Comparison of ENCODE assay signal across 12 cellular contexts in genomic region chr6:167796668-167797031, GRCh38. TPM values are rescaled to one million over a fixed set of nuclear protein-coding genes. Genes with fewer than 3 reads are reported as not detected.
DNase-seq lines count a peak whose midpoint lies in the region; ATAC-seq and TF ChIP-seq lines count a peak whose summit lies in the region.
"Had no signal": no experiment of that assay in that cellular context is flagged by ENCODE, and none has a peak within 500 bp of the region (broad histone marks: within the 10 kb centered on the region; RNA-seq: fewer than 3 reads in every experiment).

No MANE protein-coding gene starts in this region.

- no peaks in the 10 kb centered on the region for H3K36me3 ChIP-seq in CD8-positive, alpha-beta T cell (ENCODE audit: insufficient read depth, low read length)
- H3K36me3 ChIP-seq in left ventricle myocardium inferior (no peaks in the 10 kb centered on the region), PC-3 (ENCODE audit: low read depth, low read length) (no peaks in the 10 kb centered on the region)
- H3K36me3 ChIP-seq: adrenal gland had no signal

- no peak overlapping the region for H3K9ac ChIP-seq in PC-3 (ENCODE audit: low read length)

- no peak for ATAC-seq in CD8-positive, alpha-beta T cell
- ATAC-seq in activated B cell treated with CpG ODN at 0.5 μM for 24 hours (ENCODE audit: low read depth): no peak
- ATAC-seq in sciatic nerve: peak; percentile 63
- ATAC-seq in PC-3: no peak

- intact Hi-C loops in CD8-positive, alpha-beta T cell (cut with DNase I, micrococcal nuclease): no loop called here
- intact Hi-C loops in activated B cell treated with CpG ODN at 0.5 μM for 24 hours (cut with micrococcal nuclease): no loop called here
- intact Hi-C loops in left ventricle myocardium inferior (cut with micrococcal nuclease): no loop called here
- intact Hi-C loops in sciatic nerve (cut with DNase I): no loop called here
- intact Hi-C loops in PC-3 (cut with micrococcal nuclease): no loop called here

- peaks cover 10% of the 10 kb centered on the region for H3K4me1 Mint-ChIP-seq in CD8-positive, alpha-beta T cell (ENCODE audit: low read depth)
- peaks cover 22% of the 10 kb centered on the region for H3K4me1 Mint-ChIP-seq in activated B cell treated with CpG ODN at 0.5 μM for 24 hours

- no peak overlapping the region for H3K4me2 ChIP-seq in PC-3 (ENCODE audit: low read length)

- H3K9me3 Mint-ChIP-seq in CD8-positive, alpha-beta T cell: no peaks in the 10 kb centered on the region
- no peaks in the 10 kb centered on the region for H3K9me3 Mint-ChIP-seq in activated B cell treated with CpG ODN at 0.5 μM for 24 hours
- H3K9me3 Mint-ChIP-seq: neural crest cell had no signal

- H3K4me1 ChIP-seq in CD8-positive, alpha-beta T cell (ENCODE audit: insufficient read depth, low read length): no peaks in the 10 kb centered on the region
- H3K4me1 ChIP-seq in left ventricle myocardium inferior (peaks cover 33% of the 10 kb centered on the region), PC-3 (ENCODE audit: insufficient read depth, low read length) (no peaks in the 10 kb centered on the region)

- CTCF ChIA-PET in CD8-positive, alpha-beta T cell (lab: Charles Lee): no interaction called here
- CTCF ChIA-PET in activated B cell treated with CpG ODN at 0.5 μM for 24 hours (lab: Charles Lee) (no interaction called here), PC-3 (lab: Charles Lee) (no interaction called here)

- H3K4me3 Mint-ChIP-seq in CD8-positive, alpha-beta T cell: peak overlapping the region; percentile 55
- H3K4me3 Mint-ChIP-seq in activated B cell treated with CpG ODN at 0.5 μM for 24 hours: peak overlapping the region; percentile 61
- H3K4me3 Mint-ChIP-seq: neural crest cell had no signal

- TF ChIP-seq CTCF in CD8-positive, alpha-beta T cell (IDR thresholded peaks at IDR 0.05): no peak
- TF ChIP-seq CTCF in activated B cell treated with CpG ODN at 0.5 μM for 24 hours (IDR thresholded peaks at IDR 0.05): no peak
- TF ChIP-seq CTCF in left ventricle myocardium inferior (IDR thresholded peaks at IDR 0.05; ENCODE audit: borderline replicate concordance): no peak
- TF ChIP-seq CTCF in PC-3 (conservative IDR thresholded peaks at IDR 0.05; ENCODE audit: low read depth, low read length): no peak

- H2AFZ ChIP-seq in PC-3 (ENCODE audit: low read length): no peak overlapping the region

- no peaks in the 10 kb centered on the region for H3K9me3 ChIP-seq in CD8-positive, alpha-beta T cell (ENCODE audit: low read length)
- H3K9me3 ChIP-seq in left ventricle myocardium inferior (replicated peaks) (no peaks in the 10 kb centered on the region), PC-3 (ENCODE audit: low read length) (no peaks in the 10 kb centered on the region)
- H3K9me3 ChIP-seq: adrenal gland had no signal

- DNase-seq in CD8-positive, alpha-beta T cell: no peak
- no peak for DNase-seq in activated B cell treated with CpG ODN at 0.5 μM for 24 hours
- no peak for DNase-seq in left ventricle myocardium inferior
- DNase-seq in sciatic nerve (ENCODE audit: low spot score): no peak
- no peak for DNase-seq in midbrain (lab: John Stamatoyannopoulos, UW)
- DNase-seq in PC-3: no peak
- no peak for DNase-seq in germinal center (ENCODE audit: low spot score)
- no peak for DNase-seq in NCI-H187 treated with DMSO at 0.1 percent for 48 hours (lab: John Stamatoyannopoulos, UW)
- DNase-seq: NCI-H1048 had no signal

- no peaks in the 10 kb centered on the region for H3F3A ChIP-seq in PC-3 (ENCODE audit: low read length, unreplicated experiment)

- POLR2A ChIA-PET in CD8-positive, alpha-beta T cell (lab: Charles Lee): no interaction called here
- POLR2A ChIA-PET in activated B cell treated with CpG ODN at 0.5 μM for 24 hours (lab: Charles Lee) (no interaction called here), PC-3 (lab: Charles Lee; ENCODE audit: unreplicated experiment) (no interaction called here)

- H3K9me2 ChIP-seq in PC-3 (replicated peaks; ENCODE audit: low read length): no peaks in the 10 kb centered on the region

- no peak overlapping the region for H3K4me3 ChIP-seq in CD8-positive, alpha-beta T cell (ENCODE audit: low read depth, low read length)
- H3K4me3 ChIP-seq in left ventricle myocardium inferior: peak overlapping the region; percentile 64
- H3K4me3 ChIP-seq in PC-3 (ENCODE audit: low read length): no peak overlapping the region

- BruUV-seq in PC-3 (replicated peaks; lab: Mats Ljungman, UMichigan): no TSS peak

- no peaks in the 10 kb centered on the region for H3K36me3 Mint-ChIP-seq in CD8-positive, alpha-beta T cell
- no peaks in the 10 kb centered on the region for H3K36me3 Mint-ChIP-seq in activated B cell treated with CpG ODN at 0.5 μM for 24 hours (ENCODE audit: low read depth)

- H3K79me2 ChIP-seq in PC-3 (ENCODE audit: low read length): no peaks in the 10 kb centered on the region

- H3K27me3 ChIP-seq in CD8-positive, alpha-beta T cell (ENCODE audit: insufficient read depth, low read length): peaks cover 9% of the 10 kb centered on the region
- H3K27me3 ChIP-seq in left ventricle myocardium inferior (ENCODE audit: low read depth) (no peaks in the 10 kb centered on the region), PC-3 (ENCODE audit: low read length) (peaks cover 11% of the 10 kb centered on the region)

- H3K27me3 Mint-ChIP-seq in CD8-positive, alpha-beta T cell (ENCODE audit: low read depth): peaks cover 56% of the 10 kb centered on the region
- peaks cover 38% of the 10 kb centered on the region for H3K27me3 Mint-ChIP-seq in activated B cell treated with CpG ODN at 0.5 μM for 24 hours

- H3K27ac Mint-ChIP-seq in CD8-positive, alpha-beta T cell: no peak overlapping the region
- H3K27ac Mint-ChIP-seq in activated B cell treated with CpG ODN at 0.5 μM for 24 hours: no peak overlapping the region

- no peak overlapping the region for H3K27ac ChIP-seq in CD8-positive, alpha-beta T cell (ENCODE audit: low read depth, low read length)
- H3K27ac ChIP-seq in left ventricle myocardium inferior (replicated peaks) (peak overlapping the region; percentile 60), PC-3 (ENCODE audit: low read length) (no peak overlapping the region)
- H3K27ac ChIP-seq: adrenal gland, RWPE1 had no signal

- H4K20me1 ChIP-seq in PC-3 (ENCODE audit: low read length): no peaks in the 10 kb centered on the region

RNA-seq across cellular contexts. Expression of gene AFDN, which starts 30.1 kb away (rescaled TPM):
- total RNA-seq in CD8-positive, alpha-beta T cell: 1 to 10 TPM; 6.8 to 9.9 TPM
- total RNA-seq in activated B cell treated with CpG ODN at 0.5 μM for 24 hours (38.0 and 41.2 TPM in 2 replicates), left ventricle myocardium inferior (54.9 TPM), sciatic nerve (212 TPM), PC-3 (2014; rRNA removed) (37.1 and 71.8 TPM in 2 replicates)
